ENCODE assay signal across 24 cellular contexts in the genomic region with DNA sequence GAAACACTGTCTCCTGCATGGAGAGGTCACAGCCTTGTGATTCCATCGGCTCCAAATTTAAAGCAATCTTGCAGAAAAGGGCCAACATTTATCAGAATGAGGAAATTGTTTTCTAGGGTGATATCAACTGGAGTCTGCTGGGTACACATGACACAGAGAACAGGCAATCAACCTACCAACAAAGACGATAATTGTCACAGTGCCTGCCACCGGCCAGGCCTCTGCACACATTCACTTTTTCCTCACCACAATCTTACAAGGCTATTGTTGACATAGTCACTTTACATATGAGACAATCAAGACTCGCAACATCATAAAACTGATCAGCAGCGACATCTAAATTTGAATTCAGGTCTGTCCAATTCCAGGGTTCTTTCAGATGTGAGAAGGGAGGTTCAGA.
"Had no signal": no experiment of that assay in that cellular context is flagged by ENCODE, and none has a peak within 500 bp of the region (broad histone marks: within the 10 kb centered on the region; RNA-seq: fewer than 3 reads in every experiment).

No MANE protein-coding gene starts in this region.

- H3K27ac ChIP-seq: foreskin keratinocyte, left ventricle myocardium inferior, psoas muscle, skin epidermis, testis, vagina, WERI-Rb-1 had no signal

- H3K9me3 ChIP-seq: left ventricle myocardium inferior, psoas muscle, testis, vagina had no signal

- DNase-seq: activated CD4-positive, alpha-beta T cell treated with anti-CD3 and anti-CD28 coated beads, Interleukin-2, amount 10 ng/mL, durations not matched to agents 7 days and 5 days; activated CD4-positive, CD25-positive, alpha-beta regulatory T cell treated with anti-CD3 and anti-CD28 coated beads, Interleukin-2, amount 50 U/mL, for 72 hours; activated CD8-positive, alpha-beta memory T cell treated with anti-CD3 and anti-CD28 coated beads, Interleukin-2, amount 10 ng/mL, durations not matched to agents 7 days and 5 days; activated CD8-positive, alpha-beta T cell treated with anti-CD3 and anti-CD28 coated beads for 36 hours; activated effector memory CD4-positive, alpha-beta T cell treated with anti-CD3 and anti-CD28 coated beads, Interleukin-2, amount 50 U/mL, for 16 hours; activated naive CD4-positive, alpha-beta T cell treated with anti-CD3 and anti-CD28 coated beads, Interleukin-2, amount 10 ng/mL, durations not matched to agents 7 days and 5 days; activated T-cell treated with anti-CD3 and anti-CD28 coated beads for 4 hours; effector CD8-positive, alpha-beta T cell; erythroblast; foreskin keratinocyte; immature natural killer cell; kidney glomerular epithelial cell; left ventricle myocardium inferior; natural killer cell; psoas muscle; right cardiac atrium; stimulated activated CD4-positive, alpha-beta T cell treated with anti-CD3 and anti-CD28 coated beads, Interleukin-2, amount 100 ng/mL, for 24 hours; stimulated activated naive CD8-positive, alpha-beta T cell treated with anti-CD3 and anti-CD28 coated beads, Interleukin-15, amount 100 ng/mL, for 72 hours; testis; WERI-Rb-1 had no signal

- H3K36me3 ChIP-seq: left ventricle myocardium inferior, vagina, WERI-Rb-1 had no signal

- ATAC-seq: activated CD8-positive, alpha-beta memory T cell treated with anti-CD3 and anti-CD28 coated beads, Interleukin-2, amount 10 ng/mL, durations not matched to agents 7 days and 5 days; activated CD8-positive, alpha-beta T cell treated with anti-CD3 and anti-CD28 coated beads for 36 hours; foreskin keratinocyte; natural killer cell; right cardiac atrium; stimulated activated effector memory CD8-positive, alpha-beta T cell treated with anti-CD3 and anti-CD28 coated beads, Interleukin-12 subunit alpha, Interleukin-12 subunit beta, amount 100 ng/mL, for 72 hours; stimulated activated naive CD8-positive, alpha-beta T cell treated with anti-CD3 and anti-CD28 coated beads, Interleukin-15, amount 100 ng/mL, for 72 hours had no signal

- FAIRE-seq: TTC549 had no signal

- H3K4me3 ChIP-seq: left ventricle myocardium inferior, psoas muscle, skin epidermis, testis, vagina had no signal

- H3K4me1 ChIP-seq: foreskin keratinocyte, left ventricle myocardium inferior, testis, vagina had no signal

- H3K27me3 ChIP-seq: foreskin keratinocyte, testis, vagina had no signal
